In genomic region chr3:5198986-5199731, GRCh38 we compare ENCODE assay signal across 1 cellular context.
TF ChIP-seq lines count a peak whose summit lies in the region.

No MANE protein-coding gene starts in this region.

TF ChIP-seq in IMR-90, 13 proteins besides CTCF, POLR2A, EP300 and RAD21:
- TF ChIP-seq RFX5 (IDR thresholded peaks at IDR 0.05; ENCODE audit: low read depth, low read length) (no peak), MAZ (IDR thresholded peaks at IDR 0.05; ENCODE audit: borderline replicate concordance, low read depth, low read length) (no peak), SMC3 (IDR thresholded peaks at IDR 0.05; ENCODE audit: low read depth, low read length) (no peak), BHLHE40 (IDR thresholded peaks at IDR 0.05; ENCODE audit: low read depth, low read length) (no peak), FOS (IDR thresholded peaks at IDR 0.05; ENCODE audit: low read depth, low read length) (no peak), ELK1 (IDR thresholded peaks at IDR 0.05; ENCODE audit: borderline replicate concordance, low read depth, low read length) (no peak)
TF ChIP-seq in IMR-90: peak in this region for 0.
